Comparison of ENCODE assay signal across 30 cellular contexts in genomic region chr3:56778904-56779303, GRCh38. TPM values are rescaled to one million over a fixed set of nuclear protein-coding genes. Genes with fewer than 3 reads are reported as not detected.
DNase-seq lines count a peak whose midpoint lies in the region; ATAC-seq and TF ChIP-seq lines count a peak whose summit lies in the region.
"Had no signal": no experiment of that assay in that cellular context is flagged by ENCODE, and none has a peak within 500 bp of the region (broad histone marks: within the 10 kb centered on the region; RNA-seq: fewer than 3 reads in every experiment).

No MANE protein-coding gene starts in this region.

- peaks cover 93% of the 10 kb centered on the region for H3K4me1 Mint-ChIP-seq in activated CD4-positive, alpha-beta memory T cell treated with anti-CD3 and anti-CD28 coated beads for 36 hours (ENCODE audit: low read depth)
- peaks cover 63% of the 10 kb centered on the region for H3K4me1 Mint-ChIP-seq in activated CD4-positive, alpha-beta memory T cell treated with anti-CD3 and anti-CD28 coated beads, Interleukin-2, amount 10 ng/mL, durations not matched to agents 7 days and 5 days
- H3K4me1 Mint-ChIP-seq in CD4-positive, CD25-positive, alpha-beta regulatory T cell, result peaks cover 38 to 98% (median 75%) of the 10 kb centered on the region in 4 donors
- peaks cover 72 to 100% (median 96%) of the 10 kb centered on the region in 7 donors for H3K4me1 Mint-ChIP-seq in naive thymus-derived CD4-positive, alpha-beta T cell

- peak overlapping the region; percentile 7 for H3K4me3 ChIP-seq in CD4-positive, CD25-positive, alpha-beta regulatory T cell (ENCODE audit: low read depth, low read length)
- H3K4me3 ChIP-seq in OCI-LY1 (ENCODE audit: low read depth, low read length, poor library complexity, severe bottlenecking), result no peak overlapping the region
- H3K4me3 ChIP-seq in naive thymus-derived CD4-positive, alpha-beta T cell (ENCODE audit: low read length), result no peak overlapping the region
- H3K4me3 ChIP-seq in mammary epithelial cell (replicated peaks in 1 of 3; ENCODE audit: insufficient read depth in 1 of 3, low read depth in 2 of 3, low read length in 3 of 3), result no peak overlapping the region
- H3K4me3 ChIP-seq: gastrocnemius medialis, lung, mucosa of descending colon, upper lobe of right lung had no signal

- TF ChIP-seq CTCF in OCI-LY1 (IDR thresholded peaks at IDR 0.05; ENCODE audit: low read length) (no peak), mammary epithelial cell (conservative IDR thresholded peaks at IDR 0.05 in 1 of 2, IDR thresholded peaks at IDR 0.05 in 1 of 2; ENCODE audit: extremely low read depth in 1 of 2, insufficient read depth in 1 of 2, low read depth in 1 of 2, low read length in 2 of 2) (no peak)

- CTCF ChIA-PET in activated CD4-positive, alpha-beta memory T cell treated with anti-CD3 and anti-CD28 coated beads for 36 hours (lab: Charles Lee), result interaction anchor here (0.9 to 14.9 kb wide), 5 partner anchors 11 to 77 kb away, joined by 3 to 263 read pairs (median 4); partner anchors contain the start of gene ARHGEF3
- CTCF ChIA-PET in activated CD4-positive, alpha-beta memory T cell treated with anti-CD3 and anti-CD28 coated beads, Interleukin-2, amount 10 ng/mL, durations not matched to agents 7 days and 5 days (lab: Charles Lee), result interaction anchor here (0.6 to 1.8 kb wide), 3 partner anchors 19 to 21 kb away, joined by 5 to 6 read pairs (median 5); no protein-coding TSS in a partner anchor
- CTCF ChIA-PET in naive thymus-derived CD4-positive, alpha-beta T cell (lab: Charles Lee), result interaction anchor here (0.5 to 14.8 kb wide), 3 partner anchors 21 to 78 kb away, joined by 3 to 176 read pairs (median 4); partner anchors contain the start of gene ARHGEF3
- CTCF ChIA-PET in mammary epithelial cell (lab: Charles Lee; ENCODE audit: low non-redundant PET), result no interaction called here

- POLR2A ChIA-PET in activated CD4-positive, alpha-beta memory T cell treated with anti-CD3 and anti-CD28 coated beads for 36 hours (lab: Charles Lee), result no interaction called here
- POLR2A ChIA-PET in activated CD4-positive, alpha-beta memory T cell treated with anti-CD3 and anti-CD28 coated beads, Interleukin-2, amount 10 ng/mL, durations not matched to agents 7 days and 5 days (lab: Charles Lee), result interaction anchor here (2.0 to 2.8 kb wide), 2 partner anchors 11 to 21 kb away, joined by 8 to 11 read pairs; no protein-coding TSS in a partner anchor
- POLR2A ChIA-PET in naive thymus-derived CD4-positive, alpha-beta T cell (lab: Charles Lee), result interaction anchor here (0.7 to 15.1 kb wide), 8 partner anchors 10 to 97 kb away, joined by 3 to 286 read pairs (median 3); partner anchors contain the start of gene ARHGEF3

- no peak overlapping the region for H3K27ac ChIP-seq in CD4-positive, CD25-positive, alpha-beta regulatory T cell (ENCODE audit: insufficient read depth, low read length, poor library complexity, severe bottlenecking)
- H3K27ac ChIP-seq in OCI-LY1 (ENCODE audit: low read depth, low read length, poor library complexity, severe bottlenecking), result peak overlapping the region; percentile 5
- peak overlapping the region; percentile 20 for H3K27ac ChIP-seq in naive thymus-derived CD4-positive, alpha-beta T cell (ENCODE audit: low read depth, low read length)
- no peak overlapping the region for H3K27ac ChIP-seq in mammary epithelial cell (ENCODE audit: insufficient read depth, low read depth, low read length)
- H3K27ac ChIP-seq: C4-2B, gastrocnemius medialis, parathyroid adenoma, VCaP had no signal

- H3K36me3 ChIP-seq in CD4-positive, CD25-positive, alpha-beta regulatory T cell (ENCODE audit: control insufficient read depth, insufficient read depth, low read length), result peaks cover 20% of the 10 kb centered on the region
- H3K36me3 ChIP-seq in OCI-LY1 (ENCODE audit: insufficient read depth, low read length), result no peaks in the 10 kb centered on the region; the same call in 1 of the 2 replicates
- H3K36me3 ChIP-seq in naive thymus-derived CD4-positive, alpha-beta T cell (ENCODE audit: control insufficient read depth in 2 of 3, insufficient read depth in 3 of 3, low read length in 3 of 3), result peaks cover 0 to under 1% (median under 1%) of the 10 kb centered on the region in 3 experiments
- H3K36me3 ChIP-seq in mammary epithelial cell (ENCODE audit: insufficient read depth, low read length), result no peaks in the 10 kb centered on the region
- H3K36me3 ChIP-seq: gastrocnemius medialis, upper lobe of right lung had no signal

- H3K79me2 ChIP-seq in OCI-LY1 (ENCODE audit: insufficient read depth, low read length), result no peaks in the 10 kb centered on the region
- H3K79me2 ChIP-seq in mammary epithelial cell (ENCODE audit: insufficient read depth, low read length), result peaks cover 95% of the 10 kb centered on the region

- 98% methylated on average over 2 of the region's 2 CpGs for WGBS in mammary epithelial cell (ENCODE audit: low coverage, missing lambda C conversion rate)

- H3K9me3 ChIP-seq in CD4-positive, CD25-positive, alpha-beta regulatory T cell (ENCODE audit: control insufficient read depth in 2 of 2, low read length in 2 of 2), result no peaks in the 10 kb centered on the region
- H3K9me3 ChIP-seq in OCI-LY1 (ENCODE audit: low read length) (no peaks in the 10 kb centered on the region), mammary epithelial cell (replicated peaks; ENCODE audit: insufficient read depth, low read length) (no peaks in the 10 kb centered on the region)
- no peaks in the 10 kb centered on the region for H3K9me3 ChIP-seq in naive thymus-derived CD4-positive, alpha-beta T cell (ENCODE audit: control insufficient read depth in 2 of 3, low read length in 3 of 3)
- H3K9me3 ChIP-seq: gastrocnemius medialis, mucosa of descending colon, upper lobe of right lung had no signal

- in situ Hi-C loops in mammary epithelial cell (cut with MboI; ENCODE audit: low sequenced_read_pairs in 2 of 2), result no loop called here

- H3K27ac Mint-ChIP-seq in activated CD4-positive, alpha-beta memory T cell treated with anti-CD3 and anti-CD28 coated beads for 36 hours, result peak overlapping the region; percentile 11
- no peak overlapping the region for H3K27ac Mint-ChIP-seq in activated CD4-positive, alpha-beta memory T cell treated with anti-CD3 and anti-CD28 coated beads, Interleukin-2, amount 10 ng/mL, durations not matched to agents 7 days and 5 days
- peak overlapping the region; percentile 36 to 83 (median 39) for H3K27ac Mint-ChIP-seq in CD4-positive, CD25-positive, alpha-beta regulatory T cell
- peak overlapping the region in 5 of 9 donors; percentile 28 to 98 (median 89) for H3K27ac Mint-ChIP-seq in naive thymus-derived CD4-positive, alpha-beta T cell
- H3K27ac Mint-ChIP-seq: activated CD8-positive, alpha-beta memory T cell treated with anti-CD3 and anti-CD28 coated beads, Interleukin-2, amount 10 ng/mL, durations not matched to agents 7 days and 5 days had no signal

- intact Hi-C loops in activated CD4-positive, alpha-beta memory T cell treated with anti-CD3 and anti-CD28 coated beads for 36 hours (cut with micrococcal nuclease), result no loop called here
- intact Hi-C loops in naive thymus-derived CD4-positive, alpha-beta T cell (cut with micrococcal nuclease), result no loop called here
- intact Hi-C loops in mammary epithelial cell (cut with micrococcal nuclease), result no loop called here

- H3K4me2 ChIP-seq in OCI-LY1 (ENCODE audit: low read length) (no peak overlapping the region), mammary epithelial cell (ENCODE audit: insufficient read depth, low read depth, low read length) (no peak overlapping the region)

- H2AFZ ChIP-seq in OCI-LY1 (ENCODE audit: low read length), result no peak overlapping the region
- H2AFZ ChIP-seq in mammary epithelial cell (ENCODE audit: low read depth, low read length), result no peak overlapping the region
- H2AFZ ChIP-seq: parathyroid adenoma had no signal

- no TSS peak for BruUV-seq in mammary epithelial cell (replicated peaks; lab: Mats Ljungman, UMichigan)

- H3K9ac ChIP-seq in OCI-LY1 (ENCODE audit: low read length), result no peak overlapping the region
- no peak overlapping the region for H3K9ac ChIP-seq in mammary epithelial cell (ENCODE audit: insufficient read depth, low read length)
- H3K9ac ChIP-seq: parathyroid adenoma had no signal

- no peaks in the 10 kb centered on the region for H3K9me3 Mint-ChIP-seq in activated CD4-positive, alpha-beta memory T cell treated with anti-CD3 and anti-CD28 coated beads for 36 hours
- no peaks in the 10 kb centered on the region for H3K9me3 Mint-ChIP-seq in activated CD4-positive, alpha-beta memory T cell treated with anti-CD3 and anti-CD28 coated beads, Interleukin-2, amount 10 ng/mL, durations not matched to agents 7 days and 5 days
- H3K9me3 Mint-ChIP-seq in CD4-positive, CD25-positive, alpha-beta regulatory T cell, result peaks cover 0 to 2% (median 0%) of the 10 kb centered on the region in 7 donors
- H3K9me3 Mint-ChIP-seq in naive thymus-derived CD4-positive, alpha-beta T cell, result peaks cover 0 to 3% (median 0%) of the 10 kb centered on the region in 11 donors
- H3K9me3 Mint-ChIP-seq: neural crest cell had no signal

- DNase-seq in activated CD4-positive, alpha-beta memory T cell treated with anti-CD3 and anti-CD28 coated beads for 36 hours, result no peak
- DNase-seq in activated CD4-positive, alpha-beta memory T cell treated with anti-CD3 and anti-CD28 coated beads, Interleukin-2, amount 10 ng/mL, durations not matched to agents 7 days and 5 days, result no peak
- no peak for DNase-seq in CD4-positive, CD25-positive, alpha-beta regulatory T cell
- DNase-seq in naive thymus-derived CD4-positive, alpha-beta T cell, result no peak
- DNase-seq in mammary epithelial cell, result no peak
- DNase-seq: 8988T; activated CD4-positive, alpha-beta T cell treated with anti-CD3 and anti-CD28 coated beads for 4 hours; activated CD8-positive, alpha-beta memory T cell treated with anti-CD3 and anti-CD28 coated beads, Interleukin-2, amount 10 ng/mL, durations not matched to agents 7 days and 5 days; activated naive CD4-positive, alpha-beta T cell treated with anti-CD3 and anti-CD28 coated beads, Interleukin-2, amount 50 U/mL, for 16 hours; aorta; EL; gastrocnemius medialis; HCEC 1CT; KBM-7; mucosa of descending colon; NCI-H1105 treated with DMSO at 0.1 percent for 48 hours; NCI-H1930; retina; SIG-M5; stimulated activated naive CD4-positive, alpha-beta T cell; T1000; upper lobe of right lung had no signal

- peaks cover 84% of the 10 kb centered on the region for H3K4me1 ChIP-seq in CD4-positive, CD25-positive, alpha-beta regulatory T cell (ENCODE audit: control insufficient read depth, insufficient read depth, low read length, poor library complexity, severe bottlenecking)
- peaks cover 37% of the 10 kb centered on the region for H3K4me1 ChIP-seq in OCI-LY1 (ENCODE audit: insufficient read depth, low read length, severe bottlenecking)
- H3K4me1 ChIP-seq in naive thymus-derived CD4-positive, alpha-beta T cell (ENCODE audit: control insufficient read depth in 2 of 2, insufficient read depth in 2 of 2, low read length in 2 of 2), result peaks cover 80 to 87% of the 10 kb centered on the region in 2 donors
- peaks cover 28% of the 10 kb centered on the region for H3K4me1 ChIP-seq in mammary epithelial cell (ENCODE audit: insufficient read depth, low read length)

- H3K36me3 Mint-ChIP-seq in activated CD4-positive, alpha-beta memory T cell treated with anti-CD3 and anti-CD28 coated beads for 36 hours, result peaks cover 8% of the 10 kb centered on the region
- H3K36me3 Mint-ChIP-seq in activated CD4-positive, alpha-beta memory T cell treated with anti-CD3 and anti-CD28 coated beads, Interleukin-2, amount 10 ng/mL, durations not matched to agents 7 days and 5 days (ENCODE audit: low read depth), result peaks cover 59% of the 10 kb centered on the region
- peaks cover 34% of the 10 kb centered on the region for H3K36me3 Mint-ChIP-seq in CD4-positive, CD25-positive, alpha-beta regulatory T cell
- H3K36me3 Mint-ChIP-seq in naive thymus-derived CD4-positive, alpha-beta T cell, result peaks cover 4 to 46% (median 28%) of the 10 kb centered on the region in 5 donors

- H3K27me3 Mint-ChIP-seq in activated CD4-positive, alpha-beta memory T cell treated with anti-CD3 and anti-CD28 coated beads for 36 hours, result no peaks in the 10 kb centered on the region
- H3K27me3 Mint-ChIP-seq in activated CD4-positive, alpha-beta memory T cell treated with anti-CD3 and anti-CD28 coated beads, Interleukin-2, amount 10 ng/mL, durations not matched to agents 7 days and 5 days, result no peaks in the 10 kb centered on the region
- no peaks in the 10 kb centered on the region for H3K27me3 Mint-ChIP-seq in CD4-positive, CD25-positive, alpha-beta regulatory T cell
- peaks cover 0 to 1% (median 0%) of the 10 kb centered on the region in 5 donors for H3K27me3 Mint-ChIP-seq in naive thymus-derived CD4-positive, alpha-beta T cell
- H3K27me3 Mint-ChIP-seq: activated CD8-positive, alpha-beta memory T cell treated with anti-CD3 and anti-CD28 coated beads, Interleukin-2, amount 10 ng/mL, durations not matched to agents 7 days and 5 days had no signal

- no peaks in the 10 kb centered on the region for H3K9me2 ChIP-seq in OCI-LY1 (ENCODE audit: low read depth, low read length)

- dilution Hi-C loops in mammary epithelial cell (cut with HindIII; ENCODE audit: low sequenced_read_pairs), result loop anchor here (10.0 kb wide), 1 partner anchor 596 kb away; no protein-coding TSS in a partner anchor

- no peaks in the 10 kb centered on the region for H4K20me1 ChIP-seq in OCI-LY1 (ENCODE audit: insufficient read depth, low read length)
- no peaks in the 10 kb centered on the region for H4K20me1 ChIP-seq in mammary epithelial cell (ENCODE audit: insufficient read depth, low read length)

- ATAC-seq in CD4-positive, CD25-positive, alpha-beta regulatory T cell (ENCODE audit: low read depth in 2 of 2), result no peak
- ATAC-seq in naive thymus-derived CD4-positive, alpha-beta T cell, result no peak
- no peak for ATAC-seq in GM21576 (IDR thresholded peaks at IDR 0.05; ENCODE audit: unreplicated experiment)
- ATAC-seq in HG02938 (IDR thresholded peaks at IDR 0.05; ENCODE audit: unreplicated experiment), result no peak
- ATAC-seq: activated CD8-positive, alpha-beta memory T cell treated with anti-CD3 and anti-CD28 coated beads, Interleukin-2, amount 10 ng/mL, durations not matched to agents 7 days and 5 days; gastrocnemius medialis; mucosa of descending colon; upper lobe of right lung had no signal

- no peak overlapping the region for H3K4me3 Mint-ChIP-seq in activated CD4-positive, alpha-beta memory T cell treated with anti-CD3 and anti-CD28 coated beads for 36 hours
- no peak overlapping the region for H3K4me3 Mint-ChIP-seq in activated CD4-positive, alpha-beta memory T cell treated with anti-CD3 and anti-CD28 coated beads, Interleukin-2, amount 10 ng/mL, durations not matched to agents 7 days and 5 days
- peak overlapping the region in 1 of 4 donors; percentile 61 for H3K4me3 Mint-ChIP-seq in CD4-positive, CD25-positive, alpha-beta regulatory T cell
- H3K4me3 Mint-ChIP-seq in naive thymus-derived CD4-positive, alpha-beta T cell, result peak overlapping the region in 2 of 10 donors; percentile 17 to 31
- H3K4me3 Mint-ChIP-seq: activated CD8-positive, alpha-beta memory T cell treated with anti-CD3 and anti-CD28 coated beads, Interleukin-2, amount 10 ng/mL, durations not matched to agents 7 days and 5 days; neural crest cell had no signal

- no peaks in the 10 kb centered on the region for H3F3A ChIP-seq in OCI-LY1 (ENCODE audit: insufficient read depth, low read length)

- H3K27me3 ChIP-seq in CD4-positive, CD25-positive, alpha-beta regulatory T cell (ENCODE audit: control insufficient read depth, insufficient read depth, low read length), result no peaks in the 10 kb centered on the region
- no peaks in the 10 kb centered on the region for H3K27me3 ChIP-seq in OCI-LY1 (ENCODE audit: insufficient read depth, low read length)
- H3K27me3 ChIP-seq in naive thymus-derived CD4-positive, alpha-beta T cell (ENCODE audit: control insufficient read depth in 2 of 2, insufficient read depth in 2 of 2, low read length in 2 of 2), result no peaks in the 10 kb centered on the region
- no peaks in the 10 kb centered on the region for H3K27me3 ChIP-seq in mammary epithelial cell (ENCODE audit: insufficient read depth, low read length)
- H3K27me3 ChIP-seq: gastrocnemius medialis, upper lobe of right lung had no signal

RNA-seq across cellular contexts. Expression of gene ARHGEF3, which starts 22.8 kb away (rescaled TPM):
- total RNA-seq in activated CD4-positive, alpha-beta memory T cell treated with anti-CD3 and anti-CD28 coated beads for 36 hours, result 10 to 100 TPM; 28.0 to 31.5 TPM
- total RNA-seq in activated CD4-positive, alpha-beta memory T cell treated with anti-CD3 and anti-CD28 coated beads, Interleukin-2, amount 10 ng/mL, durations not matched to agents 7 days and 5 days, result 10 to 100 TPM; 71.3 TPM
- total RNA-seq in CD4-positive, CD25-positive, alpha-beta regulatory T cell, result 101 TPM
- polyA plus RNA-seq in CD4-positive, CD25-positive, alpha-beta regulatory T cell, result 100 to 1,000 TPM in 3 of 4 donors, 10 to 100 TPM in 1; 87.8 to 137 (median 105) TPM
- 10 to 100 TPM; 79.6 to 99.7 (median 87.0) TPM for total RNA-seq in naive thymus-derived CD4-positive, alpha-beta T cell
- polyA plus RNA-seq in naive thymus-derived CD4-positive, alpha-beta T cell, result 10 to 100 TPM; 78.8 to 94.7 TPM
- total RNA-seq in mammary epithelial cell, result 10 to 100 TPM; 17.5 to 43.7 TPM
- polyA plus RNA-seq in mammary epithelial cell, result 30.8 TPM
- polyA minus RNA-seq in mammary epithelial cell, result 44.5 TPM

Comparison
In these comparisons a context has a peak if more than half of its experiments do, and no peak if none do; other contexts are left out.
1. H3K27ac ChIP-seq: peak in OCI-LY1 (single experiment) and naive thymus-derived CD4-positive, alpha-beta T cell (single experiment); none in CD4-positive, CD25-positive, alpha-beta regulatory T cell (single experiment) and mammary epithelial cell (single experiment).